In genomic region chrX:12227412-12228041, GRCh38 we compare ENCODE assay signal across 35 cellular contexts.
"Had no signal": no experiment of that assay in that cellular context is flagged by ENCODE, and none has a peak within 500 bp of the region (broad histone marks: within the 10 kb centered on the region; RNA-seq: fewer than 3 reads in every experiment).

No MANE protein-coding gene starts in this region.

- H3K9me3 ChIP-seq: MG63 had no signal

- H3K27ac ChIP-seq: KMS-11 had no signal

- H3K4me3 ChIP-seq: MG63 had no signal

- H3K36me3 ChIP-seq: MG63 had no signal

- H3K27me3 ChIP-seq: MG63 had no signal

- DNase-seq: Karpas-422, Kasumi-1, MG63, MM.1S, MV-4-11, NCI-H1048, NCI-H1092, NCI-H1092 treated with DMSO at 0.1 percent for 48 hours, NCI-H1105, NCI-H1105 treated with DMSO at 0.1 percent for 48 hours, NCI-H1417, NCI-H1417 treated with DMSO at 0.1 percent for 48 hours, NCI-H1436, NCI-H1436 treated with DMSO at 0.1 percent for 48 hours, NCI-H146, NCI-H1694, NCI-H1694 treated with DMSO at 0.1 percent for 48 hours, NCI-H187, NCI-H187 treated with DMSO at 0.1 percent for 48 hours, NCI-H1930, NCI-H2029, NCI-H2029 treated with DMSO at 0.1 percent for 48 hours, NCI-H2081, NCI-H2081 treated with DMSO at 0.1 percent for 48 hours, NCI-H2107, NCI-H2171, NCI-H2171 treated with DMSO at 0.1 percent for 48 hours, NCI-H2227 treated with DMSO at 0.1 percent for 48 hours, NCI-H226, NCI-H345, NCI-H446, NCI-H446 treated with DMSO at 0.1 percent for 48 hours, NCI-H510A, NCI-H510A treated with DMSO at 0.1 percent for 48 hours had no signal

- H3K9ac ChIP-seq: KMS-11 had no signal

- H3K4me2 ChIP-seq: KMS-11 had no signal
